In genomic region chr11:67542169-67542568, GRCh38 we compare ENCODE assay signal across 17 cellular contexts. TPM values are rescaled to one million over a fixed set of nuclear protein-coding genes. Genes with fewer than 3 reads are reported as not detected.
A peak's percentile ranks its signal among the peaks of the same experiment; 100 is the strongest.
DNase-seq lines count a peak whose midpoint lies in the region; ATAC-seq and TF ChIP-seq lines count a peak whose summit lies in the region.
"Had no signal": no experiment of that assay in that cellular context is flagged by ENCODE, and none has a peak within 500 bp of the region (broad histone marks: within the 10 kb centered on the region; RNA-seq: fewer than 3 reads in every experiment).

No MANE protein-coding gene starts in this region.

- H3K4me1 Mint-ChIP-seq in neural crest cell = no peaks in the 10 kb centered on the region
- H3K4me1 Mint-ChIP-seq: CD4-positive, CD25-positive, alpha-beta regulatory T cell had no signal

- H3K27ac Mint-ChIP-seq in neural crest cell (ENCODE audit: unreplicated experiment) = peak overlapping the region; percentile 43
- H3K27ac Mint-ChIP-seq: CD4-positive, CD25-positive, alpha-beta regulatory T cell; GM23338 had no signal

- H3K36me3 Mint-ChIP-seq in neural crest cell (ENCODE audit: low read depth) = no peaks in the 10 kb centered on the region
- H3K36me3 Mint-ChIP-seq: CD4-positive, CD25-positive, alpha-beta regulatory T cell had no signal

- in situ Hi-C loops in GM13977 (cut with MboI; ENCODE audit: low pct_unique_long_range_greater_than_20kb, low sequenced_read_pairs, unreplicated experiment) = no loop called here

- DNase-seq in DMS 273 (lab: John Stamatoyannopoulos, UW; ENCODE audit: unreplicated experiment) (peak; percentile 81), GM13977 (ENCODE audit: low spot score) (peak; percentile 8), NB4 (ENCODE audit: low read depth) (peak; percentile 55), neural crest cell (ENCODE audit: low read depth, low spot score) (no peak), COLO668 (lab: John Stamatoyannopoulos, UW; ENCODE audit: unreplicated experiment) (no peak), NCI-H69 (lab: John Stamatoyannopoulos, UW) (no peak), NCI-H1694 (lab: John Stamatoyannopoulos, UW) (no peak)
- DNase-seq: ACHN; CD4-positive, CD25-positive, alpha-beta regulatory T cell; DMS53; H7 had no signal

- ATAC-seq in GM19023 (IDR thresholded peaks at IDR 0.05; ENCODE audit: unreplicated experiment) = no peak

- H3K4me3 Mint-ChIP-seq in neural crest cell = no peak overlapping the region
- H3K4me3 Mint-ChIP-seq: CD4-positive, CD25-positive, alpha-beta regulatory T cell; GM23338 had no signal

- peaks cover 2% of the 10 kb centered on the region for H3K27me3 Mint-ChIP-seq in neural crest cell (ENCODE audit: low read depth)
- H3K27me3 Mint-ChIP-seq: CD4-positive, CD25-positive, alpha-beta regulatory T cell had no signal

- H3K4me3 ChIP-seq in NB4 (ENCODE audit: low read depth, low read length) = no peak overlapping the region
- H3K4me3 ChIP-seq: BLaER1 treated with 17β-estradiol and CSF1 and Interleukin-3, amounts not matched to agents 10 nM and 100 nM; GM23338 had no signal

- H3K9me3 Mint-ChIP-seq in neural crest cell = no peaks in the 10 kb centered on the region

- TF ChIP-seq CTCF in GM13977 (IDR thresholded peaks at IDR 0.05; ENCODE audit: extremely low read depth, insufficient read depth, missing control alignments) (no peak), NB4 (IDR thresholded peaks at IDR 0.05; ENCODE audit: low read depth, low read length) (no peak), neural crest cell (conservative IDR thresholded peaks at IDR 0.05) (no peak)

- TF ChIP-seq POLR2A in NB4 (IDR thresholded peaks at IDR 0.05; ENCODE audit: extremely low read depth, insufficient read length) = no peak

RNA-seq across cellular contexts. Expression of gene CABP2, which starts 18.9 kb away (rescaled TPM):
- not detected in 2 replicates for total RNA-seq in neural crest cell
- total RNA-seq: A172; CD4-positive, CD25-positive, alpha-beta regulatory T cell; Daoy; GM23338; H7; HT-29 had no signal

RNA-seq across cellular contexts. Expression of gene CDK2AP2, which starts 34.2 kb away (rescaled TPM):
- total RNA-seq in neural crest cell = 32.0 and 32.8 TPM in 2 replicates

RNA-seq across cellular contexts. Expression of gene PITPNM1, which starts 37.0 kb away (rescaled TPM):
- total RNA-seq in neural crest cell = 81.5 and 109 TPM in 2 replicates

RNA-seq across cellular contexts. Expression of gene GSTP1, which starts 41.4 kb away (rescaled TPM):
- 776 and 780 TPM in 2 replicates for total RNA-seq in neural crest cell

RNA-seq across cellular contexts. Expression of gene AIP, which starts 59.3 kb away (rescaled TPM):
- 48.7 and 50.1 TPM in 2 replicates for total RNA-seq in neural crest cell

Comparison
In these comparisons a context has a peak if more than half of its experiments do, and no peak if none do; other contexts are left out.
1. DNase-seq: peak in DMS 273 (single experiment), GM13977 (single experiment) and NB4 (single experiment); none in neural crest cell (single experiment), COLO668 (single experiment), NCI-H69 (single experiment) and NCI-H1694 (single experiment).